ENCODE assay signal across 13 cellular contexts in the genomic region with DNA sequence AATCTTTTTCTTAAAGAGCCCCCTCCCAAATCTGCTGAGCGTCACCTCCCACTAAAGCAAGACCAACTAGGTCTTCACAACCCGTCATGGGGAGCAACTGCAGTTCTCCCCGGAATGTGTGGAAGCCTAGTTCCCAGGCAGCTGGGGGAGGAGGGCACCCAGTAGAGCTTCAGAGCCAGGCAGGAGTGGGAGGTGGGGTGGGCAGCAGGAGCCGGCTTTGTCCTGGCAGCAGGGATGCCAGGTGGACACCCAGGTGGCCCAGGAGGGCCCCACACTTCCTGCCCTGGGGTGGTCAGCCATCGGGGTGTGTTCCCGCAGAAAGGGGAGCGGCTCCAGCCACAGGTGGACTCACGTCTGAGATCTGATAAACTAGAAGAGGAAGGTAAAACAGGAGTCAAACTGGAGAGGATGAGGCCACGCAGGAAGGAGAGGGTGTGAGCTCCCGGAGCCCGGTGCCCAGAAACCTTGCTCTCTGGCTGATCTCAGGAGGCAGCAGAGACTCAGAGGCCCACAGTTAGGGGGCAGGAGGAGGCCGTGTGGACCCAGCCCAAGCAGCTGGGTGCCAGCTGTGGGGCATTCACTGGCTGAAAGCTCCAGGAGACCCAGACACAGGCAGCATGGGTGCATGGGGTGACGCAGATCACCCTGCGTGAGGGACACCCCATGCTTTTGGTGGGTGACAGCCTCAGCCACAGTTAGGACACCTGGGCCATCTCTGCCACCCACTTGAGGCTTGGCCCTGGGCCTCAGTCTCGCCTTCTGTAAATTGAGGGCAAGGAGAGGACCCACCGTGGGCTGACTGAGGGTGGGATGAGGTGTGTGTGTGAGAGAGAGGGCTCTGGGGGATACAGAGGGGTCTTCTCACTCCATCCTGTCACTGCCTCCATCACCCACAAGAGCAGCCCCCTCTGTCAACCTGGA.
"Had no signal": no experiment of that assay in that cellular context is flagged by ENCODE, and none has a peak within 500 bp of the region (broad histone marks: within the 10 kb centered on the region; RNA-seq: fewer than 3 reads in every experiment).

No MANE protein-coding gene starts in this region.

- H3K27ac Mint-ChIP-seq: activated CD4-positive, alpha-beta T cell treated with anti-CD3 and anti-CD28 coated beads, Interleukin-2, amount 10 ng/mL, durations not matched to agents 24 days and 14 days; activated naive CD8-positive, alpha-beta T cell; activated T-cell treated with anti-CD3 and anti-CD28 coated beads, Interleukin-2, amount 50 U/mL, for 24 hours; progenitor cell of endocrine pancreas; stimulated activated memory B cell treated with anti-CD40 and anti-IgM and Interleukin-4, amounts not matched to agents 10 μg/mL and 1 μg/mL and 100 μg/mL, for 72 hours had no signal

- DNase-seq: activated CD4-positive, alpha-beta T cell treated with anti-CD3 and anti-CD28 coated beads, Interleukin-2, amount 10 ng/mL, durations not matched to agents 24 days and 14 days; activated gamma-delta T cell; activated T-cell treated with anti-CD3 and anti-CD28 coated beads, Interleukin-2, amount 50 U/mL, for 24 hours; foreskin keratinocyte; left lung; SJCRH30; T-helper 9 cell had no signal

- H3K27ac ChIP-seq: foreskin keratinocyte, left lung, SJCRH30, tibial nerve, VCaP had no signal

- H3K4me3 Mint-ChIP-seq: activated CD4-positive, alpha-beta T cell treated with anti-CD3 and anti-CD28 coated beads, Interleukin-2, amount 10 ng/mL, durations not matched to agents 24 days and 14 days; activated naive CD8-positive, alpha-beta T cell; activated T-cell treated with anti-CD3 and anti-CD28 coated beads, Interleukin-2, amount 50 U/mL, for 24 hours; stimulated activated memory B cell treated with anti-CD40 and anti-IgM and Interleukin-4, amounts not matched to agents 10 μg/mL and 1 μg/mL and 100 μg/mL, for 72 hours had no signal

- H3K4me1 Mint-ChIP-seq: stimulated activated memory B cell treated with anti-CD40 and anti-IgM and Interleukin-4, amounts not matched to agents 10 μg/mL and 1 μg/mL and 100 μg/mL, for 72 hours had no signal

- H3K36me3 ChIP-seq: left lung, SJCRH30, tibial nerve had no signal

- H3K4me3 ChIP-seq: left lung, SJCRH30, smooth muscle cell, tibial nerve had no signal

- H3K27me3 Mint-ChIP-seq: activated naive CD8-positive, alpha-beta T cell had no signal

- H3K36me3 Mint-ChIP-seq: activated naive CD8-positive, alpha-beta T cell; stimulated activated memory B cell treated with anti-CD40 and anti-IgM and Interleukin-4, amounts not matched to agents 10 μg/mL and 1 μg/mL and 100 μg/mL, for 72 hours had no signal

- H3K4me2 ChIP-seq: smooth muscle cell had no signal

- ATAC-seq: foreskin keratinocyte; left lung; stimulated activated memory B cell treated with anti-CD40 and anti-IgM and Interleukin-4, amounts not matched to agents 10 μg/mL and 1 μg/mL and 100 μg/mL, for 72 hours had no signal

- H3K4me1 ChIP-seq: foreskin keratinocyte, left lung, SJCRH30 had no signal

- H3K9me3 ChIP-seq: SJCRH30 had no signal
